In the genomic region with DNA sequence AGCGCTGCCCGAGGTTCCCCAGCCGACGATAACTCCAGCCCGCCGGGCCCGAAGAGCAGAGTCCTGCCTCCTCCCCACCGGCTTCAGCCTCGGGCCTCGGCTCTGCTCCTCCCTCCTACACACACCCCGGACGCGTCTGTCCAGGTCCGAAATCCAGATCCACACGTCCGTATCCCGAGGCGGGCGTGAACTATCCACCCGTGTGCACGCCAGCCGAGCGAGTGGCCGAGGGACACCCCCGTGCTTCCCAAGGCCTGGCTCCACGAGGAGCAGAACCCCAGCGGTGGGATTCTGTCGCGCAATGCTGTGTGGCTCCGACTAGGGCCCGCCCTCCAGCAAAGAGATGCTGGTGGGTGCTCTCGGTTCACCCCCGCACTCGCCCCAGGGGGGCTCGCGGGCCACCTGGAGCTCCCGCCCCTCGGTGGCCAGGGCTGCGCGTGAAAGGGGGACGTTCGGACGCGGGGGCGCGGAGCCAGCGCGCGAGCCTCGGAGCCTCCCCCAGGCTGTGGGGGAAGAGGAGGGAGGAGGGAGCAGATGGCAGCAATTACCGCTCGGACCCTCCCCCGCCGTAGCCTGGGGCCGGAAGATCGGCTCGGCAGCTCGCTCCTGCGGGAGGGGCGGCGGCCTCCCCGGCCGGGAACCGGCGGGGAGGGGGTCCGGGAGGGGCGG, we compare ENCODE assay signal across 12 cellular contexts. TPM values are rescaled to one million over a fixed set of nuclear protein-coding genes. Genes with fewer than 3 reads are reported as not detected.
DNase-seq lines count a peak whose midpoint lies in the region; ATAC-seq, FAIRE-seq and TF ChIP-seq lines count a peak whose summit lies in the region.
"Had no signal": no experiment of that assay in that cellular context is flagged by ENCODE, and none has a peak within 500 bp of the region (broad histone marks: within the 10 kb centered on the region; RNA-seq: fewer than 3 reads in every experiment).

No MANE protein-coding gene starts in this region.

- DNase-seq in DMS53 (lab: John Stamatoyannopoulos, UW): peak; percentile 60
- DNase-seq in DMS53 treated with DMSO at 0.1 percent for 48 hours (lab: John Stamatoyannopoulos, UW; ENCODE audit: unreplicated experiment): no peak
- DNase-seq in K562 (ENCODE audit: extremely low read depth in 1 of 4, low spot score in 3 of 4): peak in 3 of 4 experiments; percentile 18 to 73 (median 68)
- no peak for DNase-seq in left lung
- no peak for DNase-seq in GDM1 (lab: John Stamatoyannopoulos, UW)
- no peak for DNase-seq in NCI-H2081 treated with DMSO at 0.1 percent for 48 hours (lab: John Stamatoyannopoulos, UW)
- DNase-seq: 8988T, foreskin melanocyte had no signal

- no peak for TF ChIP-seq POLR2A in K562 (conservative IDR thresholded peaks at IDR 0.05)

- H3K4me3 ChIP-seq in K562: no peak overlapping the region
- H3K4me3 ChIP-seq in left lung: peak overlapping the region; percentile 22 to 31
- H3K4me3 ChIP-seq in subcutaneous abdominal adipose tissue (ENCODE audit: low read depth in 1 of 5, low read length in 5 of 5): peak overlapping the region in 4 of 5 donors; percentile 53 to 68 (median 58)

- H3K27ac ChIP-seq in K562 (ENCODE audit: extremely low read depth, low read depth, low read length) (no peak overlapping the region), left lung (no peak overlapping the region), subcutaneous abdominal adipose tissue (ENCODE audit: low read depth, low read length) (no peak overlapping the region)

- H3K79me2 ChIP-seq in K562 (ENCODE audit: control insufficient read depth, insufficient read depth, low read length): no peaks in the 10 kb centered on the region

- 3% methylated on average over 27 of the region's 67 CpGs for WGBS in K562 (ENCODE audit: insufficient coverage, low coverage, missing lambda C conversion rate)

- in situ Hi-C loops in K562 (cut with MboI): no loop called here

- H3K27me3 ChIP-seq in K562 (ENCODE audit: control insufficient read depth in 2 of 2, insufficient read depth in 2 of 2, low read length in 2 of 2): peaks cover 42 to 85% of the 10 kb centered on the region in 2 experiments
- peaks cover 6 to 78% of the 10 kb centered on the region in 2 donors for H3K27me3 ChIP-seq in left lung
- H3K27me3 ChIP-seq in subcutaneous abdominal adipose tissue (ENCODE audit: control insufficient read depth in 5 of 5, insufficient read depth in 4 of 5, low read length in 5 of 5): peaks cover 9 to 29% (median 23%) of the 10 kb centered on the region in 5 donors

- H3K36me3 ChIP-seq in K562 (ENCODE audit: control insufficient read depth, insufficient read depth, low read length) (no peaks in the 10 kb centered on the region), left lung (no peaks in the 10 kb centered on the region), subcutaneous abdominal adipose tissue (ENCODE audit: control insufficient read depth in 5 of 5, insufficient read depth in 5 of 5, low read length in 5 of 5) (no peaks in the 10 kb centered on the region)

- peak overlapping the region; percentile 43; the same call in 1 of the 2 replicates for H3K4me2 ChIP-seq in K562 (ENCODE audit: insufficient read depth, low read length)

- H3K9me1 ChIP-seq in K562 (ENCODE audit: control insufficient read depth, insufficient read depth, low read length): no peaks in the 10 kb centered on the region

- CTCF ChIA-PET in K562 (lab: Yijun Ruan, JAX; ENCODE audit: low intra/inter-chr PET ratio): no interaction called here

- TF ChIP-seq CTCF in K562 (IDR thresholded peaks at IDR 0.05 in 2 of 3, conservative IDR thresholded peaks at IDR 0.05 in 1 of 3; ENCODE audit: insufficient read depth in 2 of 3, low read depth in 1 of 3, low read length in 3 of 3) (no peak), left lung (IDR thresholded peaks at IDR 0.05) (no peak)

- 0 out of 2 replicates have a peak overlapping the region, but pooled peaks have one; percentile 32 for H2AFZ ChIP-seq in K562 (ENCODE audit: low read depth, low read length)

- POLR2A ChIA-PET in K562 (lab: Yijun Ruan, JAX): interaction anchor here (0.6 kb wide), 1 partner anchor 409 kb away, joined by 3 read pairs; no protein-coding TSS in a partner anchor

- H3K4me1 ChIP-seq in K562 (replicated peaks in 1 of 2; ENCODE audit: control insufficient read depth in 2 of 2, insufficient read depth in 2 of 2, low read length in 2 of 2): peaks cover 7 to 29% of the 10 kb centered on the region in 2 experiments; a peak in 4 of 5 replicates
- peaks cover 15 to 41% of the 10 kb centered on the region in 2 donors for H3K4me1 ChIP-seq in left lung
- peaks cover 2 to 49% (median 35%) of the 10 kb centered on the region in 5 donors for H3K4me1 ChIP-seq in subcutaneous abdominal adipose tissue (ENCODE audit: control insufficient read depth in 5 of 5, insufficient read depth in 5 of 5, low read length in 5 of 5)

- no peak for FAIRE-seq in K562 (lab: Jason Lieb, UNC)

- H4K20me1 ChIP-seq in K562 (replicated peaks; ENCODE audit: control insufficient read depth, insufficient read depth, low read length): peaks cover 9% of the 10 kb centered on the region

- no peak for TF ChIP-seq EP300 in K562 (IDR thresholded peaks at IDR 0.05; ENCODE audit: low read length)

- H3K9me3 ChIP-seq in K562 (replicated peaks; ENCODE audit: control insufficient read depth, insufficient read depth, low read depth, low read length): no peaks in the 10 kb centered on the region
- no peaks in the 10 kb centered on the region for H3K9me3 ChIP-seq in left lung
- H3K9me3 ChIP-seq in subcutaneous abdominal adipose tissue (ENCODE audit: control insufficient read depth in 5 of 5, low read length in 5 of 5): no peaks in the 10 kb centered on the region

- no TSS peak for BruUV-seq in K562 (replicated peaks; lab: Mats Ljungman, UMichigan)

- peak overlapping the region in 1 of 2 experiments; percentile 78; a peak in 2 of 4 replicates for H3K9ac ChIP-seq in K562 (ENCODE audit: insufficient read depth in 1 of 2, low read depth in 2 of 2, low read length in 2 of 2)
- H3K9ac ChIP-seq in subcutaneous abdominal adipose tissue (ENCODE audit: low read length in 5 of 5): peak overlapping the region in 3 of 5 donors; percentile 1 to 61 (median 14)

- intact Hi-C loops in K562 (cut with micrococcal nuclease): no loop called here
- intact Hi-C loops in left lung (cut with DNase I): no loop called here

- peak; percentile 54 for ATAC-seq in K562
- peak; percentile 2 for ATAC-seq in left lung
- ATAC-seq in GM21515 (IDR thresholded peaks at IDR 0.05; ENCODE audit: unreplicated experiment): no peak
- ATAC-seq: HCT116 had no signal

- TF ChIP-seq RAD21 in K562 (CRISPR knock-in tag; conservative IDR thresholded peaks at IDR 0.05 in 1 of 2, IDR thresholded peaks at IDR 0.05 in 1 of 2): no peak

RNA-seq across cellular contexts. Expression of a gene that starts 18.9 kb away (rescaled TPM):
- total RNA-seq in K562 (2011; cell fraction: chromatin; rRNA removed; ENCODE audit: low replicate concordance): 0.21 and 0.51 TPM in 2 replicates
- total RNA-seq in K562 (2011; cell fraction: nucleolus; rRNA removed): 0.39 and 0.50 TPM in 2 replicates
- 0.31 and 0.37 TPM in 2 replicates for total RNA-seq in K562 (2011; cell fraction: nucleoplasm; rRNA removed)
- total RNA-seq in K562 (2014; rRNA removed): not detected in 2 replicates
- total RNA-seq in K562 (2014; rRNA removed; fragmentation: Illumina TruSeq; extraction: Trizol): 0.07 and 0.10 TPM in 2 replicates
- total RNA-seq in K562 (2015; rRNA removed; fragmentation: Illumina TruSeq; extraction: Trizol): 0.11 and 0.23 TPM in 2 replicates
- total RNA-seq in K562 (2021): 0.20 TPM in 1 of 2 replicates, not detected in the other
- polyA plus RNA-seq in K562 (2011; rRNA removed): 0.06 and 0.08 TPM in 2 replicates
- 0.04 TPM in 1 of 2 replicates, not detected in the other for polyA plus RNA-seq in K562 (2011; cell fraction: cytosol; rRNA removed)
- 0.18 and 0.47 TPM in 2 replicates for polyA plus RNA-seq in K562 (2011; cell fraction: nucleus; rRNA removed)
- 0.17 and 3.1 TPM in 2 replicates for polyA plus RNA-seq in K562 (2012)
- 0.04 TPM in 1 of 2 replicates, not detected in the other for polyA plus RNA-seq in K562 (2014; fragmentation: Illumina TruSeq; extraction: Trizol)
- not detected for polyA plus RNA-seq in K562 (2014; fragmentation: Nextera tagmentation; extraction: Ambion mirVana)
- 0.11 TPM in 1 of 2 replicates, not detected in the other for polyA plus RNA-seq in K562 (2014; rRNA removed)
- not detected in 2 replicates for polyA minus RNA-seq in K562 (2011; rRNA and poly(A)+ RNA removed)
- polyA minus RNA-seq in K562 (2011; cell fraction: cytosol; rRNA and poly(A)+ RNA removed): not detected in 2 replicates
- 0.27 and 0.44 TPM in 2 replicates for polyA minus RNA-seq in K562 (2011; cell fraction: nucleus; rRNA and poly(A)+ RNA removed)
- total RNA-seq in left lung: not detected
- total RNA-seq: subcutaneous adipose tissue had no signal

RNA-seq across cellular contexts. Expression of a gene that starts 20.4 kb away (rescaled TPM):
- 0.07 TPM in 1 of 2 replicates, not detected in the other for total RNA-seq in K562 (2011; cell fraction: chromatin; rRNA removed; ENCODE audit: low replicate concordance)
- total RNA-seq in K562 (2011; cell fraction: nucleolus; rRNA removed): 0.17 TPM in 1 of 2 replicates, not detected in the other
- not detected in 2 replicates for total RNA-seq in K562 (2011; cell fraction: nucleoplasm; rRNA removed)
- total RNA-seq in K562 (2014; rRNA removed): not detected in 2 replicates
- total RNA-seq in K562 (2014; rRNA removed; fragmentation: Illumina TruSeq; extraction: Trizol): not detected in 2 replicates
- total RNA-seq in K562 (2015; rRNA removed; fragmentation: Illumina TruSeq; extraction: Trizol): not detected in 2 replicates
- total RNA-seq in K562 (2021): not detected in 2 replicates
- 0.01 TPM in 1 of 2 replicates, not detected in the other for polyA plus RNA-seq in K562 (2011; rRNA removed)
- polyA plus RNA-seq in K562 (2011; cell fraction: cytosol; rRNA removed): 0.01 TPM in 1 of 2 replicates, not detected in the other
- polyA plus RNA-seq in K562 (2011; cell fraction: nucleus; rRNA removed): 0.04 TPM in 1 of 2 replicates, not detected in the other
- not detected in 2 replicates for polyA plus RNA-seq in K562 (2012)
- not detected in 2 replicates for polyA plus RNA-seq in K562 (2014; fragmentation: Illumina TruSeq; extraction: Trizol)
- polyA plus RNA-seq in K562 (2014; fragmentation: Nextera tagmentation; extraction: Ambion mirVana): not detected
- not detected in 2 replicates for polyA plus RNA-seq in K562 (2014; rRNA removed)
- polyA minus RNA-seq in K562 (2011; rRNA and poly(A)+ RNA removed): not detected in 2 replicates
- not detected in 2 replicates for polyA minus RNA-seq in K562 (2011; cell fraction: cytosol; rRNA and poly(A)+ RNA removed)
- not detected in 2 replicates for polyA minus RNA-seq in K562 (2011; cell fraction: nucleus; rRNA and poly(A)+ RNA removed)
- total RNA-seq in left lung: 1 to 10 TPM in 1 of 2 donors, under 1 TPM in 1; 0.58 to 1.0 TPM

RNA-seq across cellular contexts. Expression of a gene that starts 38.3 kb away (rescaled TPM):
- 1.3 and 3.5 TPM in 2 replicates for total RNA-seq in K562 (2011; cell fraction: chromatin; rRNA removed; ENCODE audit: low replicate concordance)
- total RNA-seq in K562 (2011; cell fraction: nucleolus; rRNA removed): 2.1 and 2.7 TPM in 2 replicates
- total RNA-seq in K562 (2011; cell fraction: nucleoplasm; rRNA removed): 1.2 and 2.4 TPM in 2 replicates
- 0.20 and 0.91 TPM in 2 replicates for total RNA-seq in K562 (2014; rRNA removed)
- total RNA-seq in K562 (2014; rRNA removed; fragmentation: Illumina TruSeq; extraction: Trizol): 0.06 and 0.22 TPM in 2 replicates
- total RNA-seq in K562 (2015; rRNA removed; fragmentation: Illumina TruSeq; extraction: Trizol): 0.36 and 0.87 TPM in 2 replicates
- 1.3 and 1.4 TPM in 2 replicates for total RNA-seq in K562 (2021)
- polyA plus RNA-seq in K562 (2011; rRNA removed): 0.26 and 0.83 TPM in 2 replicates
- polyA plus RNA-seq in K562 (2011; cell fraction: cytosol; rRNA removed): 0.39 and 0.47 TPM in 2 replicates
- 2.0 and 2.1 TPM in 2 replicates for polyA plus RNA-seq in K562 (2011; cell fraction: nucleus; rRNA removed)
- 1.2 and 5.1 TPM in 2 replicates for polyA plus RNA-seq in K562 (2012)
- polyA plus RNA-seq in K562 (2014; fragmentation: Illumina TruSeq; extraction: Trizol): 0.30 and 0.71 TPM in 2 replicates
- under 1 TPM; 0.07 to 0.11 TPM for polyA plus RNA-seq in K562 (2014; fragmentation: Nextera tagmentation; extraction: Ambion mirVana)
- 0.42 and 0.45 TPM in 2 replicates for polyA plus RNA-seq in K562 (2014; rRNA removed)
- 0.28 and 1.2 TPM in 2 replicates for polyA minus RNA-seq in K562 (2011; rRNA and poly(A)+ RNA removed)
- not detected in 2 replicates for polyA minus RNA-seq in K562 (2011; cell fraction: cytosol; rRNA and poly(A)+ RNA removed)
- 0.94 and 1.7 TPM in 2 replicates for polyA minus RNA-seq in K562 (2011; cell fraction: nucleus; rRNA and poly(A)+ RNA removed)
- 100 to 1,000 TPM; 115 to 173 TPM for total RNA-seq in left lung

Comparison
In these comparisons a context has a peak if more than half of its experiments do, and no peak if none do; other contexts are left out.
1. DNase-seq: peak in DMS53 (single experiment) and K562 (3 of 4); none in DMS53 treated with DMSO at 0.1 percent for 48 hours (single experiment), left lung (0 of 2), GDM1 (single experiment) and NCI-H2081 treated with DMSO at 0.1 percent for 48 hours (single experiment).
2. RNA of a gene that starts 38.3 kb away (total RNA-seq): 115 to 173 TPM in left lung; 0.06 to 3.5 TPM in K562; every median in the first group is over 10 times any median in the second.